In genomic region chr10:6396652-6397051, GRCh38 we compare ENCODE assay signal across 12 cellular contexts.
DNase-seq lines count a peak whose midpoint lies in the region; TF ChIP-seq lines count a peak whose summit lies in the region.
"Had no signal": no experiment of that assay in that cellular context is flagged by ENCODE, and none has a peak within 500 bp of the region (broad histone marks: within the 10 kb centered on the region; RNA-seq: fewer than 3 reads in every experiment).

No MANE protein-coding gene starts in this region.

- H3K36me3 ChIP-seq in SK-N-MC (ENCODE audit: insufficient read depth, low read length): no peaks in the 10 kb centered on the region
- no peaks in the 10 kb centered on the region for H3K36me3 ChIP-seq in smooth muscle cell (ENCODE audit: low read depth)
- H3K36me3 ChIP-seq: BE2C, heart left ventricle had no signal

- no peak overlapping the region for H2AFZ ChIP-seq in smooth muscle cell (ENCODE audit: low read depth)

- intact Hi-C loops in head of caudate nucleus (cut with DNase I): no loop called here

- H3K4me2 ChIP-seq in smooth muscle cell: no peak overlapping the region

- DNase-seq in AG09309 (ENCODE audit: low read depth) (peak; percentile 94), HT1080 (ENCODE audit: low read depth) (peak; percentile 46), SK-N-MC (ENCODE audit: low read depth, low spot score) (no peak), fibroblast of mammary gland (ENCODE audit: low read depth) (peak; percentile 98), smooth muscle cell (lab: John Stamatoyannopoulos, UW; ENCODE audit: unreplicated experiment) (no peak), DMS114 treated with DMSO at 0.1 percent for 48 hours (lab: John Stamatoyannopoulos, UW; ENCODE audit: unreplicated experiment) (no peak), head of caudate nucleus (no peak)
- DNase-seq in activated T-cell treated with anti-CD3 and anti-CD28 coated beads, Interleukin-2, amount 50 U/mL, for 1 hour: no peak
- DNase-seq: BE2C, cortex of kidney, heart left ventricle, nucleus accumbens had no signal

- WGBS in smooth muscle cell (ENCODE audit: low lambda C conversion rate): 87% methylated on average over 4 of the region's 4 CpGs

- peak overlapping the region; percentile 84 for H3K27ac ChIP-seq in SK-N-MC
- no peak overlapping the region for H3K27ac ChIP-seq in smooth muscle cell (ENCODE audit: low read depth)

- H3K27me3 ChIP-seq in smooth muscle cell (ENCODE audit: low read depth): no peaks in the 10 kb centered on the region
- H3K27me3 ChIP-seq: BE2C, heart left ventricle had no signal

- H3K4me1 ChIP-seq in smooth muscle cell (ENCODE audit: low read depth): peaks cover 4% of the 10 kb centered on the region
- H3K4me1 ChIP-seq: BE2C had no signal

- TF ChIP-seq CTCF in AG09309 (IDR thresholded peaks at IDR 0.05; ENCODE audit: control insufficient read depth, insufficient read depth, low read depth, low read length, missing control alignments) (no peak), fibroblast of mammary gland (conservative IDR thresholded peaks at IDR 0.05; ENCODE audit: control insufficient read depth, insufficient read depth, low read depth, low read length) (no peak), smooth muscle cell (IDR thresholded peaks at IDR 0.05; ENCODE audit: borderline replicate concordance, insufficient read depth, poor library complexity, severe bottlenecking) (no peak)

- no peaks in the 10 kb centered on the region for H3F3A ChIP-seq in smooth muscle cell (ENCODE audit: low read depth)

- H3K9ac ChIP-seq in SK-N-MC (ENCODE audit: insufficient read length) (no peak overlapping the region), smooth muscle cell (ENCODE audit: low read depth) (no peak overlapping the region)

- no peak overlapping the region for H3K4me3 ChIP-seq in AG09309 (ENCODE audit: control insufficient read depth, low read depth, low read length)
- H3K4me3 ChIP-seq in SK-N-MC: peak overlapping the region; percentile 30; the same call in 1 of the 2 replicates
- no peak overlapping the region for H3K4me3 ChIP-seq in fibroblast of mammary gland (ENCODE audit: control insufficient read depth, low read depth, low read length)
- no peak overlapping the region for H3K4me3 ChIP-seq in smooth muscle cell
- H3K4me3 ChIP-seq: heart left ventricle had no signal

- H3K9me3 ChIP-seq in SK-N-MC (ENCODE audit: low read depth, low read length) (no peaks in the 10 kb centered on the region), smooth muscle cell (replicated peaks; ENCODE audit: low read depth) (no peaks in the 10 kb centered on the region)
- H3K9me3 ChIP-seq: BE2C, heart left ventricle had no signal

- no peaks in the 10 kb centered on the region for H4K20me1 ChIP-seq in smooth muscle cell (ENCODE audit: low read depth)

- H3K79me2 ChIP-seq in smooth muscle cell (ENCODE audit: low read depth): no peaks in the 10 kb centered on the region

Comparison
In these comparisons a context has a peak if more than half of its experiments do, and no peak if none do; other contexts are left out.
1. DNase-seq: peak in AG09309 (single experiment), HT1080 (single experiment) and fibroblast of mammary gland (single experiment); none in SK-N-MC (single experiment), activated T-cell treated with anti-CD3 and anti-CD28 coated beads, Interleukin-2, amount 50 U/mL, for 1 hour (single experiment), smooth muscle cell (single experiment), DMS114 treated with DMSO at 0.1 percent for 48 hours (single experiment) and head of caudate nucleus (0 of 42).